Comparison of ENCODE assay signal across 18 cellular contexts in the genomic region with DNA sequence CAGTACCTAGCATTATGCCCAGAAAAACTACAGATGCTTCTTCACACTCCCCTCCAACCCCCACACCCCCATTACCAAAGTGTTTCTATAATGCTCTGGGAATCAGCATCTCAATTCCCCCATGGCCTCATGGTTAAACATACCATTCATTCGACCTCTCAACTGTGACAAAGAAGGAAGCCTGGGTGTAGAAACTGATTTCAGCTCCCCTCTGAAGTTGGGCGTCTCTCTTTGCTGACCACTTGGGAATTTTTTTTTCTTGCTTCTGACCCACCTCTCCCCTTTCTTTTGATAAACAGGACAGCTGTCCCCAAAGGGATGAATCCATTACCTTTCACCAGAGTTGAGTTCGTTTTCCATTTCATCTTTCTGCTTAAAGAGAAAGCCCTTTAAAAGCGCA.
DNase-seq lines count a peak whose midpoint lies in the region; ATAC-seq and TF ChIP-seq lines count a peak whose summit lies in the region.
"Had no signal": no experiment of that assay in that cellular context is flagged by ENCODE, and none has a peak within 500 bp of the region (broad histone marks: within the 10 kb centered on the region; RNA-seq: fewer than 3 reads in every experiment).

No MANE protein-coding gene starts in this region.

- H3K4me1 Mint-ChIP-seq in stimulated activated memory B cell treated with anti-CD40 and anti-IgM and Interleukin-4, amounts not matched to agents 10 μg/mL and 1 μg/mL and 100 μg/mL, for 72 hours = peaks cover 29% of the 10 kb centered on the region

- peak overlapping the region; percentile 56 to 68; a peak in 3 of 4 replicates for H3K27ac ChIP-seq in SK-N-SH (ENCODE audit: low read depth in 2 of 2, low read length in 1 of 2)
- no peak overlapping the region for H3K27ac ChIP-seq in mesenchymal stem cell (ENCODE audit: low read length, poor library complexity, severe bottlenecking)

- no peaks in the 10 kb centered on the region for H3K79me2 ChIP-seq in SK-N-SH (ENCODE audit: insufficient read depth)

- H3K9me3 ChIP-seq in SK-N-SH (no peaks in the 10 kb centered on the region), NT2/D1 (ENCODE audit: insufficient read depth, low read length) (no peaks in the 10 kb centered on the region), mesenchymal stem cell (ENCODE audit: control insufficient read depth, low read length) (no peaks in the 10 kb centered on the region)
- H3K9me3 ChIP-seq: upper lobe of right lung had no signal

- no peak overlapping the region for H2BK120ac ChIP-seq in mesenchymal stem cell (ENCODE audit: low read depth, low read length)

- H3K36me3 ChIP-seq in SK-N-SH (replicated peaks in 1 of 2; ENCODE audit: control insufficient read depth in 1 of 2, insufficient read depth in 2 of 2, low read length in 1 of 2) (no peaks in the 10 kb centered on the region), NT2/D1 (ENCODE audit: insufficient read depth, insufficient read length, low read length) (no peaks in the 10 kb centered on the region), mesenchymal stem cell (ENCODE audit: control insufficient read depth in 1 of 2, insufficient read depth in 2 of 2, low read depth in 1 of 2, low read length in 2 of 2) (no peaks in the 10 kb centered on the region)
- H3K36me3 ChIP-seq: upper lobe of right lung had no signal

- no peaks in the 10 kb centered on the region for H3K27me3 Mint-ChIP-seq in stimulated activated memory B cell treated with anti-CD40 and anti-IgM and Interleukin-4, amounts not matched to agents 10 μg/mL and 1 μg/mL and 100 μg/mL, for 72 hours
- H3K27me3 Mint-ChIP-seq: CD8-positive, alpha-beta memory T cell had no signal

- no peaks in the 10 kb centered on the region for H3K9me2 ChIP-seq in SK-N-SH

- CTCF ChIA-PET in SK-N-SH (lab: Yijun Ruan, JAX) = interaction anchor here (0.6 to 4.2 kb wide), 54 partner anchors 11 to 965 kb away, joined by 3 to 48 read pairs (median 4); a partner anchor contains a TSS

- H2BK15ac ChIP-seq in mesenchymal stem cell (ENCODE audit: low read depth, poor library complexity, severe bottlenecking) = no peak overlapping the region

- POLR2A ChIA-PET in SK-N-SH (lab: Yijun Ruan, JAX) = interaction anchor here (0.6 kb wide), 1 partner anchor 56 kb away, joined by 3 read pairs; no protein-coding TSS in a partner anchor

- H3F3A ChIP-seq in SK-N-SH (replicated peaks; ENCODE audit: insufficient read depth) = peaks cover 5% of the 10 kb centered on the region

- peaks cover 3% of the 10 kb centered on the region for H3K36me3 Mint-ChIP-seq in stimulated activated memory B cell treated with anti-CD40 and anti-IgM and Interleukin-4, amounts not matched to agents 10 μg/mL and 1 μg/mL and 100 μg/mL, for 72 hours
- H3K36me3 Mint-ChIP-seq: activated naive CD4-positive, alpha-beta T cell treated with anti-CD3 and anti-CD28 coated beads, Interleukin-2, amount 10 ng/mL, durations not matched to agents 7 days and 5 days had no signal

- DNase-seq in SK-N-SH (no peak), NT2/D1 (ENCODE audit: low read depth, low spot score) (peak; percentile 48), mesenchymal stem cell (no peak), left colon (no peak), NCI-H345 treated with DMSO at 0.1 percent for 48 hours (lab: John Stamatoyannopoulos, UW; ENCODE audit: unreplicated experiment) (no peak), left ventricle myocardium superior (no peak)
- DNase-seq: 8988T; activated CD4-positive, CD25-positive, alpha-beta regulatory T cell; activated CD8-positive, alpha-beta memory T cell treated with anti-CD3 and anti-CD28 coated beads, Interleukin-2, amount 50 U/mL, for 4 hours; activated naive CD4-positive, alpha-beta T cell treated with anti-CD3 and anti-CD28 coated beads, Interleukin-2, amount 10 ng/mL, durations not matched to agents 7 days and 5 days; CD8-positive, alpha-beta memory T cell; foreskin fibroblast; NCI-H1092 treated with DMSO at 0.1 percent for 48 hours; OCI-M1; stimulated activated CD4-positive, alpha-beta T cell treated with anti-CD3 and anti-CD28 coated beads, Interleukin-1b, Interleukin-23, amount 100 ng/mL, for 48 hours; upper lobe of right lung had no signal

- WGBS in SK-N-SH (ENCODE audit: low lambda C conversion rate) = 43% methylated on average over 4 of the region's 4 CpGs
- WGBS in mesenchymal stem cell = 57% methylated on average over 4 of the region's 4 CpGs

- no peaks in the 10 kb centered on the region for H4K20me1 ChIP-seq in SK-N-SH (ENCODE audit: insufficient read depth)

- H2BK12ac ChIP-seq in mesenchymal stem cell (ENCODE audit: low read length in 2 of 2) = peak overlapping the region; percentile 52 to 77

- ATAC-seq in SK-N-SH treated with all-trans-retinoic acid at 6 μM for 48 hours (no peak; the same call in 2 of the 3 replicates), left colon (no peak), left ventricle myocardium superior (no peak)
- ATAC-seq in stimulated activated memory B cell treated with anti-CD40 and anti-IgM and Interleukin-4, amounts not matched to agents 10 μg/mL and 1 μg/mL and 100 μg/mL, for 72 hours = no peak
- ATAC-seq: upper lobe of right lung had no signal

- H2AFZ ChIP-seq in SK-N-SH (ENCODE audit: low read depth) (peak overlapping the region; percentile 10; the same call in 1 of the 2 replicates), mesenchymal stem cell (ENCODE audit: low read depth, low read length) (no peak overlapping the region)

- H3K4me2 ChIP-seq in SK-N-SH (no peak overlapping the region), mesenchymal stem cell (ENCODE audit: low read length, poor library complexity, severe bottlenecking) (no peak overlapping the region)

- no peak overlapping the region for H2BK5ac ChIP-seq in mesenchymal stem cell (ENCODE audit: low read depth, low read length, poor library complexity, severe bottlenecking)

- TF ChIP-seq EP300 in SK-N-SH (IDR thresholded peaks at IDR 0.05; ENCODE audit: borderline replicate concordance in 1 of 2, low read depth in 1 of 2, low read length in 1 of 2) = no peak

- peak overlapping the region in 1 of 2 experiments; percentile 33 for H3K4ac ChIP-seq in mesenchymal stem cell (ENCODE audit: low read depth in 1 of 2, low read length in 2 of 2)

- no peak overlapping the region for H3K4me3 Mint-ChIP-seq in stimulated activated memory B cell treated with anti-CD40 and anti-IgM and Interleukin-4, amounts not matched to agents 10 μg/mL and 1 μg/mL and 100 μg/mL, for 72 hours
- H3K4me3 Mint-ChIP-seq: activated naive CD4-positive, alpha-beta T cell treated with anti-CD3 and anti-CD28 coated beads, Interleukin-2, amount 10 ng/mL, durations not matched to agents 7 days and 5 days had no signal

- peaks cover 2% of the 10 kb centered on the region for H3K9me3 Mint-ChIP-seq in stimulated activated memory B cell treated with anti-CD40 and anti-IgM and Interleukin-4, amounts not matched to agents 10 μg/mL and 1 μg/mL and 100 μg/mL, for 72 hours
- H3K9me3 Mint-ChIP-seq: activated naive CD4-positive, alpha-beta T cell treated with anti-CD3 and anti-CD28 coated beads, Interleukin-2, amount 10 ng/mL, durations not matched to agents 7 days and 5 days; CD8-positive, alpha-beta memory T cell had no signal

- H2AK5ac ChIP-seq in mesenchymal stem cell (ENCODE audit: low read length, severe bottlenecking) = peak overlapping the region; percentile 67

- H3K4me3 ChIP-seq in SK-N-SH (ENCODE audit: low read depth in 2 of 2, low read length in 1 of 2) = no peak overlapping the region
- H3K4me3 ChIP-seq in NT2/D1 (ENCODE audit: insufficient read length, low read depth) = no peak overlapping the region
- H3K4me3 ChIP-seq in mesenchymal stem cell (ENCODE audit: insufficient read depth in 1 of 2, low read depth in 1 of 2, low read length in 2 of 2) = no peak overlapping the region
- H3K4me3 ChIP-seq: upper lobe of right lung had no signal

- H3K79me1 ChIP-seq in mesenchymal stem cell (replicated peaks; ENCODE audit: low read length, poor library complexity, severe bottlenecking) = no peaks in the 10 kb centered on the region

- TF ChIP-seq CTCF in SK-N-SH (IDR thresholded peaks at IDR 0.05) = no peak

- no peak overlapping the region for H3K23ac ChIP-seq in mesenchymal stem cell (ENCODE audit: low read length in 2 of 2)

- peak overlapping the region; percentile 64 for H3K27ac Mint-ChIP-seq in stimulated activated memory B cell treated with anti-CD40 and anti-IgM and Interleukin-4, amounts not matched to agents 10 μg/mL and 1 μg/mL and 100 μg/mL, for 72 hours
- H3K27ac Mint-ChIP-seq: activated naive CD4-positive, alpha-beta T cell treated with anti-CD3 and anti-CD28 coated beads, Interleukin-2, amount 10 ng/mL, durations not matched to agents 7 days and 5 days had no signal

- intact Hi-C loops in left colon (cut with DNase I, micrococcal nuclease) (loop anchor here in 1 of 2 donors (10.0 kb wide), 1 partner anchor 394 kb away; no protein-coding TSS in a partner anchor), left ventricle myocardium superior (cut with micrococcal nuclease) (loop anchor here (5.0 to 10.0 kb wide), 2 partner anchors 394 to 956 kb away; no protein-coding TSS in a partner anchor)

- H3K9ac ChIP-seq in SK-N-SH (no peak overlapping the region; the same call in 1 of the 2 replicates), NT2/D1 (ENCODE audit: insufficient read length, low read depth) (no peak overlapping the region), mesenchymal stem cell (ENCODE audit: low read length) (peak overlapping the region; percentile 84)

- peaks cover 12 to 16% of the 10 kb centered on the region in 2 experiments for H3K4me1 ChIP-seq in SK-N-SH (ENCODE audit: control insufficient read depth in 1 of 2, insufficient read depth in 2 of 2, low read depth in 1 of 2, low read length in 1 of 2)
- no peaks in the 10 kb centered on the region for H3K4me1 ChIP-seq in NT2/D1 (ENCODE audit: insufficient read depth, insufficient read length)
- peaks cover 1% of the 10 kb centered on the region for H3K4me1 ChIP-seq in mesenchymal stem cell (ENCODE audit: control insufficient read depth, insufficient read depth, low read depth, low read length)

- peak overlapping the region; percentile 69 for H4K8ac ChIP-seq in mesenchymal stem cell (ENCODE audit: low read length)

- H3K14ac ChIP-seq in mesenchymal stem cell (ENCODE audit: low read length in 2 of 2) = no peak overlapping the region

- no peak for TF ChIP-seq RAD21 in SK-N-SH (IDR thresholded peaks at IDR 0.05; ENCODE audit: low read length)

- no peak overlapping the region for H4K91ac ChIP-seq in mesenchymal stem cell (ENCODE audit: low read length)

- H3K18ac ChIP-seq in mesenchymal stem cell (ENCODE audit: low read depth in 1 of 2, low read length in 2 of 2) = peak overlapping the region in 1 of 2 experiments; percentile 29

- H3K27me3 ChIP-seq in SK-N-SH (ENCODE audit: insufficient read depth) (no peaks in the 10 kb centered on the region), NT2/D1 (ENCODE audit: insufficient read depth, insufficient read length) (no peaks in the 10 kb centered on the region), mesenchymal stem cell (ENCODE audit: control insufficient read depth in 1 of 2, insufficient read depth in 1 of 2, low read length in 2 of 2) (no peaks in the 10 kb centered on the region)
- H3K27me3 ChIP-seq: upper lobe of right lung had no signal

TF ChIP-seq in SK-N-SH, 30 proteins besides CTCF, POLR2A, EP300 and RAD21 (continues in another document):
- no peak for TF ChIP-seq TEAD4 (IDR thresholded peaks at IDR 0.05; ENCODE audit: borderline replicate concordance, insufficient read depth)

TF ChIP-seq in SK-N-SH treated with all-trans-retinoic acid at 6 μM for 48 hours, 23 proteins besides CTCF, POLR2A, EP300 and RAD21 (continues in another document):
- TF ChIP-seq ZNF8 (CRISPR knock-in tag; IDR thresholded peaks at IDR 0.05) = no peak
